3 cellular contexts compared by ENCODE assay signal in genomic region chr19:19548915-19549537, GRCh38.
A peak's percentile ranks its signal among the peaks of the same experiment; 100 is the strongest.
TF ChIP-seq lines count a peak whose summit lies in the region.

No MANE protein-coding gene starts in this region.

TF ChIP-seq in SK-N-SH treated with all-trans-retinoic acid at 6 μM for 48 hours, 23 proteins besides CTCF, POLR2A, EP300 and RAD21:
- TF ChIP-seq POU6F1 (CRISPR knock-in tag; IDR thresholded peaks at IDR 0.05; ENCODE audit: borderline replicate concordance, low read depth) (no peak), ZFP3 (CRISPR knock-in tag; IDR thresholded peaks at IDR 0.05) (peak; percentile 99)

TF ChIP-seq in SK-N-SH, 30 proteins besides CTCF, POLR2A, EP300 and RAD21:
- TF ChIP-seq TEAD4 (IDR thresholded peaks at IDR 0.05; ENCODE audit: borderline replicate concordance, insufficient read depth) (no peak), TCF12 (IDR thresholded peaks at IDR 0.05) (no peak), USF2 (IDR thresholded peaks at IDR 0.05; ENCODE audit: borderline replicate concordance, low read depth, low read length) (no peak), EZH2phosphoT487 (IDR thresholded peaks at IDR 0.05; ENCODE audit: borderline replicate concordance, low read depth) (no peak), SMC3 (IDR thresholded peaks at IDR 0.05; ENCODE audit: low read depth, low read length) (no peak), NFIC (IDR thresholded peaks at IDR 0.05; ENCODE audit: borderline replicate concordance) (no peak), RFX5 (IDR thresholded peaks at IDR 0.05; ENCODE audit: low read length) (no peak), ELF1 (IDR thresholded peaks at IDR 0.05) (no peak), IRF3 (IDR thresholded peaks at IDR 0.05; ENCODE audit: low read depth, low read length) (no peak), USF1 (IDR thresholded peaks at IDR 0.05; ENCODE audit: borderline replicate concordance, low read depth) (no peak), RCOR1 (IDR thresholded peaks at IDR 0.05; ENCODE audit: low read length) (no peak), GATA2 (CRISPR knock-in tag; IDR thresholded peaks at IDR 0.05) (no peak), RXRA (IDR thresholded peaks at IDR 0.05; ENCODE audit: borderline replicate concordance, low read depth) (no peak)
- TF ChIP-seq, protein P1, sequence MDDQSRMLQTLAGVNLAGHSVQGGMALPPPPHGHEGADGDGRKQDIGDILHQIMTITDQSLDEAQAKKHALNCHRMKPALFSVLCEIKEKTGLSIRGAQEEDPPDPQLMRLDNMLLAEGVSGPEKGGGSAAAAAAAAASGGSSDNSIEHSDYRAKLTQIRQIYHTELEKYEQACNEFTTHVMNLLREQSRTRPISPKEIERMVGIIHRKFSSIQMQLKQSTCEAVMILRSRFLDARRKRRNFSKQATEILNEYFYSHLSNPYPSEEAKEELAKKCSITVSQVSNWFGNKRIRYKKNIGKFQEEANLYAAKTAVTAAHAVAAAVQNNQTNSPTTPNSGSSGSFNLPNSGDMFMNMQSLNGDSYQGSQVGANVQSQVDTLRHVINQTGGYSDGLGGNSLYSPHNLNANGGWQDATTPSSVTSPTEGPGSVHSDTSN (IDR thresholded peaks at IDR 0.05) = no peak

TF ChIP-seq in H1, 55 proteins besides CTCF, POLR2A, EP300 and RAD21:
- TF ChIP-seq NANOG (IDR thresholded peaks at IDR 0.05; ENCODE audit: insufficient read depth, low read depth, low read length, poor library complexity, severe bottlenecking) (no peak), SAP30 (IDR thresholded peaks at IDR 0.05; ENCODE audit: insufficient read depth, insufficient replicate concordance, low read length) (no peak), POU5F1 (IDR thresholded peaks at IDR 0.05; ENCODE audit: low read depth, low read length) (no peak), GTF2F1 (IDR thresholded peaks at IDR 0.05; ENCODE audit: borderline replicate concordance, low read depth, low read length) (no peak), YY1 (IDR thresholded peaks at IDR 0.05; ENCODE audit: low read depth, low read length) (no peak), BACH1 (IDR thresholded peaks at IDR 0.05; ENCODE audit: low read length) (no peak), BRCA1 (IDR thresholded peaks at IDR 0.05; ENCODE audit: low read depth, low read length) (no peak), SRF (IDR thresholded peaks at IDR 0.05; ENCODE audit: low read depth, low read length) (no peak), CHD2 (IDR thresholded peaks at IDR 0.05; ENCODE audit: low read length) (no peak), SIX5 (IDR thresholded peaks at IDR 0.05; ENCODE audit: low read depth, low read length) (no peak), SUZ12 (IDR thresholded peaks at IDR 0.05; ENCODE audit: low read length) (no peak), CREB1 (IDR thresholded peaks at IDR 0.05) (no peak)
